ENCODE assay signal across 9 cellular contexts in genomic region chr1:6448749-6449631, GRCh38. TPM values are rescaled to one million over a fixed set of nuclear protein-coding genes. Genes with fewer than 3 reads are reported as not detected.
DNase-seq lines count a peak whose midpoint lies in the region; ATAC-seq and TF ChIP-seq lines count a peak whose summit lies in the region.
"Had no signal": no experiment of that assay in that cellular context is flagged by ENCODE, and none has a peak within 500 bp of the region (broad histone marks: within the 10 kb centered on the region; RNA-seq: fewer than 3 reads in every experiment).

No MANE protein-coding gene starts in this region.

- H3K27me3 ChIP-seq in A673 (replicated peaks; ENCODE audit: insufficient read depth, low read depth, low read length, poor library complexity) (peaks cover 76% of the 10 kb centered on the region), GM23338 (ENCODE audit: insufficient read depth) (peaks cover 16% of the 10 kb centered on the region), left lung (peaks cover 55 to 98% of the 10 kb centered on the region in 2 donors)

- ATAC-seq in GM23338 (peak; percentile 3), left lung (peak; percentile 28), HG03108 (IDR thresholded peaks at IDR 0.05; ENCODE audit: unreplicated experiment) (no peak), GM19023 (IDR thresholded peaks at IDR 0.05; ENCODE audit: unreplicated experiment) (no peak), GM21423 (IDR thresholded peaks at IDR 0.05; ENCODE audit: unreplicated experiment) (no peak)

- no peaks in the 10 kb centered on the region for H3K9me3 Mint-ChIP-seq in GM23338
- H3K9me3 Mint-ChIP-seq in activated T-helper 2 cell treated with anti-CD3 and anti-CD28 coated beads, Interferon-gamma antibody, Interleukin-2, Interleukin-4, amounts not matched to agents 10 μg/mL and 5 μg/mL and 100 μg/mL, durations not matched to agents 14 hours and 24 hours and 36 hours, result no peaks in the 10 kb centered on the region

- peaks cover 8% of the 10 kb centered on the region; the same call in 1 of the 3 replicates for H3K36me3 Mint-ChIP-seq in GM23338 (ENCODE audit: low read depth)
- peaks cover 4% of the 10 kb centered on the region for H3K36me3 Mint-ChIP-seq in activated T-helper 2 cell treated with anti-CD3 and anti-CD28 coated beads, Interferon-gamma antibody, Interleukin-2, Interleukin-4, amounts not matched to agents 10 μg/mL and 5 μg/mL and 100 μg/mL, durations not matched to agents 14 hours and 24 hours and 36 hours (ENCODE audit: low read depth)

- no TSS peak for BruUV-seq in A673 (replicated peaks; lab: Mats Ljungman, UMichigan)

- peak overlapping the region; percentile 54 for H3K4me3 Mint-ChIP-seq in GM23338
- peak overlapping the region; percentile 35 for H3K4me3 Mint-ChIP-seq in activated T-helper 2 cell treated with anti-CD3 and anti-CD28 coated beads, Interferon-gamma antibody, Interleukin-2, Interleukin-4, amounts not matched to agents 10 μg/mL and 5 μg/mL and 100 μg/mL, durations not matched to agents 14 hours and 24 hours and 36 hours (ENCODE audit: low read depth)

- peaks cover 31% of the 10 kb centered on the region for H3K27me3 Mint-ChIP-seq in GM23338 (ENCODE audit: insufficient read depth, low read depth, poor library complexity)
- peaks cover 51% of the 10 kb centered on the region for H3K27me3 Mint-ChIP-seq in activated T-helper 2 cell treated with anti-CD3 and anti-CD28 coated beads, Interferon-gamma antibody, Interleukin-2, Interleukin-4, amounts not matched to agents 10 μg/mL and 5 μg/mL and 100 μg/mL, durations not matched to agents 14 hours and 24 hours and 36 hours (ENCODE audit: low read depth)

- POLR2A ChIA-PET in A673 (lab: Charles Lee; ENCODE audit: low non-redundant PET), result no interaction called here

- H3K36me3 ChIP-seq in A673 (ENCODE audit: insufficient read depth, low read length, poor library complexity, severe bottlenecking) (no peaks in the 10 kb centered on the region), GM23338 (ENCODE audit: insufficient read depth) (no peaks in the 10 kb centered on the region), left lung (no peaks in the 10 kb centered on the region)
- H3K36me3 ChIP-seq: gastrocnemius medialis had no signal

- no peaks in the 10 kb centered on the region for H3K9me3 ChIP-seq in A673 (ENCODE audit: low read depth, low read length, poor library complexity, severe bottlenecking)
- no peaks in the 10 kb centered on the region for H3K9me3 ChIP-seq in left lung
- H3K9me3 ChIP-seq: gastrocnemius medialis had no signal

- no peak overlapping the region for H3K27ac Mint-ChIP-seq in GM23338
- H3K27ac Mint-ChIP-seq in activated T-helper 2 cell treated with anti-CD3 and anti-CD28 coated beads, Interferon-gamma antibody, Interleukin-2, Interleukin-4, amounts not matched to agents 10 μg/mL and 5 μg/mL and 100 μg/mL, durations not matched to agents 14 hours and 24 hours and 36 hours, result no peak overlapping the region

- intact Hi-C loops in A673 (cut with micrococcal nuclease; ENCODE audit: unreplicated experiment) (no loop called here), left lung (cut with DNase I) (no loop called here)
- intact Hi-C loops in activated T-helper 2 cell treated with anti-CD3 and anti-CD28 coated beads, Interferon-gamma antibody, Interleukin-2, Interleukin-4, amounts not matched to agents 10 μg/mL and 5 μg/mL and 100 μg/mL, durations not matched to agents 14 hours and 24 hours and 36 hours (cut with micrococcal nuclease), result no loop called here

- no peak for TF ChIP-seq CTCF in A673 (conservative IDR thresholded peaks at IDR 0.05; ENCODE audit: low read depth, low read length)
- peak in 1 of 2 experiments; percentile 24; a peak in 1 of 4 replicates for TF ChIP-seq CTCF in GM23338 (conservative IDR thresholded peaks at IDR 0.05; ENCODE audit: low read depth in 2 of 2)
- TF ChIP-seq CTCF in left lung (IDR thresholded peaks at IDR 0.05), result no peak

- peaks cover 4% of the 10 kb centered on the region; the same call in 1 of the 2 replicates for H3F3A ChIP-seq in GM23338 (replicated peaks; ENCODE audit: low read depth)

- H3K4me2 ChIP-seq in GM23338, result peak overlapping the region; percentile 84

- peaks cover 35% of the 10 kb centered on the region for H3K4me1 Mint-ChIP-seq in GM23338
- H3K4me1 Mint-ChIP-seq in activated T-helper 2 cell treated with anti-CD3 and anti-CD28 coated beads, Interferon-gamma antibody, Interleukin-2, Interleukin-4, amounts not matched to agents 10 μg/mL and 5 μg/mL and 100 μg/mL, durations not matched to agents 14 hours and 24 hours and 36 hours (ENCODE audit: low read depth), result peaks cover 11% of the 10 kb centered on the region

- no peak overlapping the region for H2AFZ ChIP-seq in GM23338

- H4K20me1 ChIP-seq in GM23338 (replicated peaks; ENCODE audit: insufficient read depth), result no peaks in the 10 kb centered on the region

- H3K79me2 ChIP-seq in GM23338 (replicated peaks; ENCODE audit: insufficient read depth), result no peaks in the 10 kb centered on the region

- DNase-seq in A673 (ENCODE audit: low spot score) (peak; percentile 42), GM23338 (ENCODE audit: low spot score) (peak; percentile 75), left lung (peak in 1 of 2 donors; percentile 77), inferior parietal cortex (ENCODE audit: extremely low spot score) (no peak)
- DNase-seq in activated T-helper 2 cell treated with anti-CD3 and anti-CD28 coated beads, Interferon-gamma antibody, Interleukin-2, Interleukin-4, amounts not matched to agents 10 μg/mL and 5 μg/mL and 100 μg/mL, durations not matched to agents 14 hours and 24 hours and 36 hours (ENCODE audit: low spot score), result no peak
- DNase-seq: gastrocnemius medialis had no signal

- no peak overlapping the region for H3K27ac ChIP-seq in A673 (ENCODE audit: low read depth, low read length, poor library complexity, severe bottlenecking)
- no peak overlapping the region for H3K27ac ChIP-seq in GM23338 (ENCODE audit: low read depth)
- H3K27ac ChIP-seq in left lung, result no peak overlapping the region
- H3K27ac ChIP-seq: gastrocnemius medialis had no signal

- CTCF ChIA-PET in A673 (lab: Charles Lee), result interaction anchor here (1.2 kb wide), 2 partner anchors 11 to 12 kb away, joined by 3 read pairs; no protein-coding TSS in a partner anchor

- H3K9me2 ChIP-seq in GM23338 (ENCODE audit: insufficient read depth), result no peaks in the 10 kb centered on the region

- H3K4me3 ChIP-seq in A673 (ENCODE audit: low read depth, low read length, poor library complexity, severe bottlenecking) (no peak overlapping the region), GM23338 (peak overlapping the region; percentile 70; the same call in 1 of the 2 replicates), left lung (no peak overlapping the region)
- H3K4me3 ChIP-seq: gastrocnemius medialis had no signal

- H3K4me1 ChIP-seq in A673 (ENCODE audit: insufficient read depth, low read length, poor library complexity, severe bottlenecking), result no peaks in the 10 kb centered on the region
- H3K4me1 ChIP-seq in GM23338 (ENCODE audit: insufficient read depth), result peaks cover 7% of the 10 kb centered on the region; the same call in 1 of the 2 replicates
- H3K4me1 ChIP-seq in left lung, result peaks cover 0 to 19% of the 10 kb centered on the region in 2 donors

TF ChIP-seq in GM23338, 12 proteins besides CTCF, POLR2A, EP300 and RAD21 (continues in another document):
- TF ChIP-seq STAT1 (IDR thresholded peaks at IDR 0.05; ENCODE audit: unreplicated experiment), result no peak
- no peak for TF ChIP-seq POLR2AphosphoS5 (IDR thresholded peaks at IDR 0.05; ENCODE audit: low read depth)
- no peak for TF ChIP-seq CREB1 (CRISPR knock-in tag; IDR thresholded peaks at IDR 0.05; ENCODE audit: low read depth)

RNA-seq across cellular contexts. Expression of gene TNFRSF25, which starts 17.0 kb away (rescaled TPM):
- 0.97 and 1.5 TPM in 2 replicates for total RNA-seq in A673 (2021)
- 25.3 and 26.3 TPM in 2 replicates for total RNA-seq in GM23338 (2014; rRNA removed; shearing (Covaris generic))
- 13.6 and 15.2 TPM in 2 replicates for polyA plus RNA-seq in GM23338 (2016; fragmentation: Nextera tagmentation; extraction: Ambion mirVana)
- 88.0 and 89.7 TPM in 2 replicates for total RNA-seq in activated T-helper 2 cell treated with anti-CD3 and anti-CD28 coated beads, Interferon-gamma antibody, Interleukin-2, Interleukin-4, amounts not matched to agents 10 μg/mL and 5 μg/mL and 100 μg/mL, durations not matched to agents 14 hours and 24 hours and 36 hours
- total RNA-seq in left lung, result 1 to 10 TPM; 5.6 to 8.4 TPM

RNA-seq across cellular contexts. Expression of gene ESPN, which starts 24.4 kb away (rescaled TPM):
- total RNA-seq in A673 (2021) (not detected in 2 replicates), left lung (1 to 10 TPM; 1.2 to 3.7 TPM)
- 12.7 and 13.6 TPM in 2 replicates for total RNA-seq in GM23338 (2014; rRNA removed; shearing (Covaris generic))
- polyA plus RNA-seq in GM23338 (2016; fragmentation: Nextera tagmentation; extraction: Ambion mirVana), result 12.2 and 13.5 TPM in 2 replicates
- 0.87 and 1.0 TPM in 2 replicates for total RNA-seq in activated T-helper 2 cell treated with anti-CD3 and anti-CD28 coated beads, Interferon-gamma antibody, Interleukin-2, Interleukin-4, amounts not matched to agents 10 μg/mL and 5 μg/mL and 100 μg/mL, durations not matched to agents 14 hours and 24 hours and 36 hours

RNA-seq across cellular contexts. Expression of gene HES2, which starts 29.3 kb away (rescaled TPM):
- total RNA-seq in A673 (2021), result not detected in 2 replicates
- 1.2 and 1.6 TPM in 2 replicates for total RNA-seq in GM23338 (2014; rRNA removed; shearing (Covaris generic))
- 1.1 and 2.1 TPM in 2 replicates for polyA plus RNA-seq in GM23338 (2016; fragmentation: Nextera tagmentation; extraction: Ambion mirVana)
- total RNA-seq in activated T-helper 2 cell treated with anti-CD3 and anti-CD28 coated beads, Interferon-gamma antibody, Interleukin-2, Interleukin-4, amounts not matched to agents 10 μg/mL and 5 μg/mL and 100 μg/mL, durations not matched to agents 14 hours and 24 hours and 36 hours, result 0.21 and 0.51 TPM in 2 replicates
- 1 to 10 TPM; 1.6 to 6.6 TPM for total RNA-seq in left lung

RNA-seq across cellular contexts. Expression of gene PLEKHG5, which starts 42.5 kb away (rescaled TPM):
- 0.86 and 2.3 TPM in 2 replicates for total RNA-seq in A673 (2021)
- 25.8 and 26.4 TPM in 2 replicates for total RNA-seq in GM23338 (2014; rRNA removed; shearing (Covaris generic))
- 9.0 and 10.2 TPM in 2 replicates for polyA plus RNA-seq in GM23338 (2016; fragmentation: Nextera tagmentation; extraction: Ambion mirVana)
- 1.1 and 1.6 TPM in 2 replicates for total RNA-seq in activated T-helper 2 cell treated with anti-CD3 and anti-CD28 coated beads, Interferon-gamma antibody, Interleukin-2, Interleukin-4, amounts not matched to agents 10 μg/mL and 5 μg/mL and 100 μg/mL, durations not matched to agents 14 hours and 24 hours and 36 hours
- total RNA-seq in left lung, result 10 to 100 TPM in 1 of 2 donors, 1 to 10 TPM in 1; 6.3 to 10.7 TPM

RNA-seq across cellular contexts. Expression of gene ACOT7, which starts 55.4 kb away (rescaled TPM):
- total RNA-seq in A673 (2021) (129 and 132 TPM in 2 replicates), left lung (10 to 100 TPM; 28.8 to 30.1 TPM)
- 167 and 172 TPM in 2 replicates for total RNA-seq in GM23338 (2014; rRNA removed; shearing (Covaris generic))
- 169 TPM in 2 replicates for polyA plus RNA-seq in GM23338 (2016; fragmentation: Nextera tagmentation; extraction: Ambion mirVana)
- 128 and 132 TPM in 2 replicates for total RNA-seq in activated T-helper 2 cell treated with anti-CD3 and anti-CD28 coated beads, Interferon-gamma antibody, Interleukin-2, Interleukin-4, amounts not matched to agents 10 μg/mL and 5 μg/mL and 100 μg/mL, durations not matched to agents 14 hours and 24 hours and 36 hours

Comparison
In these comparisons a context has a peak if more than half of its experiments do, and no peak if none do; other contexts are left out.
1. DNase-seq: peak in A673 (single experiment) and GM23338 (single experiment); none in activated T-helper 2 cell treated with anti-CD3 and anti-CD28 coated beads, Interferon-gamma antibody, Interleukin-2, Interleukin-4, amounts not matched to agents 10 μg/mL and 5 μg/mL and 100 μg/mL, durations not matched to agents 14 hours and 24 hours and 36 hours (single experiment) and inferior parietal cortex (single experiment).
2. ATAC-seq: peak in GM23338 (single experiment) and left lung (single experiment); none in HG03108 (single experiment), GM19023 (single experiment) and GM21423 (single experiment).